8 cellular contexts compared by ENCODE assay signal in genomic region chr11:82902086-82902485, GRCh38. TPM values are rescaled to one million over a fixed set of nuclear protein-coding genes. Genes with fewer than 3 reads are reported as not detected.
DNase-seq lines count a peak whose midpoint lies in the region; ATAC-seq and TF ChIP-seq lines count a peak whose summit lies in the region.

No MANE protein-coding gene starts in this region.

- H3K36me3 ChIP-seq in HUES48 (ENCODE audit: control insufficient read depth, insufficient read depth, low read length): no peaks in the 10 kb centered on the region
- H3K36me3 ChIP-seq in mucosa of stomach (ENCODE audit: control insufficient read depth, insufficient read depth, low read length): no peaks in the 10 kb centered on the region

- H3K9ac ChIP-seq in HUES48 (ENCODE audit: low read depth, low read length) (peak overlapping the region; percentile 76), mucosa of stomach (ENCODE audit: low read length) (peak overlapping the region; percentile 27)

- H3K27me3 ChIP-seq in HUES48 (ENCODE audit: control insufficient read depth, insufficient read depth, low read length) (no peaks in the 10 kb centered on the region), mucosa of stomach (ENCODE audit: control insufficient read depth, insufficient read depth, low read length) (no peaks in the 10 kb centered on the region)

- H3K27ac Mint-ChIP-seq in brain: no peak overlapping the region

- H3K9me3 Mint-ChIP-seq in brain: no peaks in the 10 kb centered on the region

- H3K4me1 ChIP-seq in HUES48 (ENCODE audit: control insufficient read depth, insufficient read depth, low read length): peaks cover 17% of the 10 kb centered on the region
- H3K4me1 ChIP-seq in mucosa of stomach (ENCODE audit: control insufficient read depth, insufficient read depth, low read length): peaks cover 18% of the 10 kb centered on the region

- no peak for TF ChIP-seq CTCF in AG10803 (conservative IDR thresholded peaks at IDR 0.05; ENCODE audit: low read length)
- TF ChIP-seq CTCF in brain (conservative IDR thresholded peaks at IDR 0.05): no peak

- H3K9me3 ChIP-seq in HUES48 (ENCODE audit: control insufficient read depth, insufficient read depth, low read length) (no peaks in the 10 kb centered on the region), mucosa of stomach (ENCODE audit: control insufficient read depth, low read length) (no peaks in the 10 kb centered on the region)

- H3K4me3 ChIP-seq in AG10803 (ENCODE audit: low read length) (peak overlapping the region; percentile 89), HUES48 (ENCODE audit: low read depth, low read length) (peak overlapping the region; percentile 93), mucosa of stomach (ENCODE audit: low read length) (peak overlapping the region; percentile 70)

- H3K27ac ChIP-seq in HUES48 (ENCODE audit: low read depth, low read length): peak overlapping the region; percentile 81

- no peaks in the 10 kb centered on the region for H3K36me3 Mint-ChIP-seq in brain

- no peak for ATAC-seq in GM18519 (IDR thresholded peaks at IDR 0.05; ENCODE audit: low FRiP score, unreplicated experiment)

- H3K27me3 Mint-ChIP-seq in brain: no peaks in the 10 kb centered on the region

- peaks cover 50% of the 10 kb centered on the region for H3K4me1 Mint-ChIP-seq in brain

- DNase-seq in AG10803 (ENCODE audit: low read depth) (no peak), GM19240 (ENCODE audit: insufficient read length, low spot score) (no peak), DMS114 treated with DMSO at 0.1 percent for 48 hours (lab: John Stamatoyannopoulos, UW; ENCODE audit: unreplicated experiment) (no peak), posterior vena cava (ENCODE audit: low spot score) (no peak)

- intact Hi-C loops in posterior vena cava (cut with DNase I): loop anchor here (5.0 to 10.0 kb wide), 4 partner anchors 183 to 353 kb away; partner anchors contain the start of gene ANKRD42 (in 1 of the 2)

- H3K4me3 Mint-ChIP-seq in brain: peak overlapping the region; percentile 94 to 99 (median 97)

RNA-seq across cellular contexts. Expression of gene DDIAS, which starts 0.6 kb away (rescaled TPM):
- 2.9 TPM for polyA plus RNA-seq in brain (ENCODE audit: insufficient read depth, low read depth, low replicate concordance)
- total RNA-seq in posterior vena cava: 1 to 10 TPM in 1 of 2 donors, under 1 TPM in 1; 0.86 to 1.2 TPM

RNA-seq across cellular contexts. Expression of gene PRCP, which starts 1.9 kb away (rescaled TPM):
- polyA plus RNA-seq in brain (ENCODE audit: insufficient read depth, low read depth, low replicate concordance): 45.1 TPM
- 100 to 1,000 TPM in 1 of 2 donors, 10 to 100 TPM in 1; 75.9 to 107 TPM for total RNA-seq in posterior vena cava
